In the genomic region with DNA sequence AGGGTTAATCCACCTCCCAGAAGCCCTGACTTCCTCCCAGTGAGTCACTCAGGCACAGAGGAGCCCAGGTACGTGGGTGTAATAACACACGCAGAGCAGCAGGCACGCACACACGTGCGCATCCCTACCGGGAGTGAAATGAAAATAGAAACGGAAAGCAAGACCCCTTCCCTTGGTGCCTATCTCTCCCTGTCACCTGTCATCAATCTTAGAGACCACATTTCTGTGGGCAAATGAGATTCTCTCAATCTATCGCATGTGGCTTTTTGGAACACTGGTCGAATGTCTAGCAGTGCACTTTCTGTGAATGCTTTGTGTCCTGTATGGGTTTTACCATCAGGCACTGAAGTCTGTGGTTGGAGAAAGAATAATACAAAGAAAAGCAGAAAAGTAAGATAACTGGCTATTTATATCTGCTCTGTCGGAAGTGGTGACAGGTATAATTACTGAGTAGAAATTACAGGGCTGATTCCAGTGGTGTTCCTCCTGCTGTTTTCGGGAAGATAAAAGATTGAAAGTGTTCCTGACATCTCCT, we compare ENCODE assay signal across 9 cellular contexts.
DNase-seq lines count a peak whose midpoint lies in the region; ATAC-seq and TF ChIP-seq lines count a peak whose summit lies in the region.
"Had no signal": no experiment of that assay in that cellular context is flagged by ENCODE, and none has a peak within 500 bp of the region (broad histone marks: within the 10 kb centered on the region; RNA-seq: fewer than 3 reads in every experiment).

No MANE protein-coding gene starts in this region.

- H3K79me2 ChIP-seq in H9 (ENCODE audit: insufficient read depth, low read length) = no peaks in the 10 kb centered on the region

- no peak overlapping the region for H3K4ac ChIP-seq in H9 (ENCODE audit: low read depth, low read length)

- no peak overlapping the region for H4K5ac ChIP-seq in H9 (ENCODE audit: insufficient read length, low read depth, low read length)

- H4K8ac ChIP-seq in H9 (replicated peaks; ENCODE audit: insufficient read length, low read depth, low read length) = no peak overlapping the region

- no peak overlapping the region for H3T11ph ChIP-seq in H9 (ENCODE audit: low read length)

- no peak overlapping the region for H2BK5ac ChIP-seq in H9 (ENCODE audit: insufficient read length, low read length)

- no peak overlapping the region for H3K27ac Mint-ChIP-seq in H9

- H3K79me1 ChIP-seq in H9 (ENCODE audit: insufficient read depth, low read depth, low read length, poor library complexity, severe bottlenecking) = no peaks in the 10 kb centered on the region

- no peak overlapping the region for H2BK120ac ChIP-seq in H9 (ENCODE audit: low read depth, low read length, poor library complexity, severe bottlenecking)

- no peaks in the 10 kb centered on the region for H4K20me1 ChIP-seq in H9 (ENCODE audit: control insufficient read depth, insufficient read depth, insufficient read length)

- no peaks in the 10 kb centered on the region for H3K36me3 Mint-ChIP-seq in H9 (ENCODE audit: insufficient read depth in 1 of 3, low read depth in 3 of 3)

- no peak overlapping the region for H3K18ac ChIP-seq in H9 (ENCODE audit: insufficient read length, low read depth, low read length)

- H3K23ac ChIP-seq in H9 (ENCODE audit: insufficient read length, low read depth, low read length) = no peak overlapping the region

- H2AFZ ChIP-seq in H9 (ENCODE audit: low read length) = no peak overlapping the region

- H3K27ac ChIP-seq in brain microvascular endothelial cell (no peak overlapping the region), H9 (ENCODE audit: insufficient read length, low read depth, low read length) (no peak overlapping the region)

- in situ Hi-C loops in astrocyte of the cerebellum (cut with HindIII; ENCODE audit: low sequenced_read_pairs) (no loop called here), brain microvascular endothelial cell (cut with HindIII; ENCODE audit: low pct_ligation_motif_present, low sequenced_read_pairs) (no loop called here)

- no peak overlapping the region for H3K9ac ChIP-seq in H9 (ENCODE audit: extremely low read depth, insufficient read length, low read length)

- H4K91ac ChIP-seq in H9 (ENCODE audit: insufficient read length, low read depth, low read length) = no peak overlapping the region

- H3K36me3 ChIP-seq in brain microvascular endothelial cell (replicated peaks) = no peaks in the 10 kb centered on the region

- TF ChIP-seq CTCF in astrocyte of the cerebellum (IDR thresholded peaks at IDR 0.05; ENCODE audit: low read depth, low read length, missing control alignments) = no peak
- no peak for TF ChIP-seq CTCF in brain microvascular endothelial cell (IDR thresholded peaks at IDR 0.05; ENCODE audit: low read depth, low read length, missing control alignments)
- TF ChIP-seq CTCF in H9 (conservative IDR thresholded peaks at IDR 0.05) = no peak

- H2BK12ac ChIP-seq in H9 (ENCODE audit: insufficient read length, low read depth, low read length) = no peak overlapping the region

- H3K4me1 ChIP-seq in H9 (ENCODE audit: insufficient read depth, low read length) = peaks cover 5% of the 10 kb centered on the region; the same call in 1 of the 2 replicates

- no peak overlapping the region for H3K4me2 ChIP-seq in H9 (ENCODE audit: insufficient read depth, insufficient read length, low read length)

- H3K23me2 ChIP-seq in H9 (ENCODE audit: insufficient read length, low read depth, low read length, poor library complexity, severe bottlenecking) = no peaks in the 10 kb centered on the region

- H3K56ac ChIP-seq in H9 (ENCODE audit: insufficient read length, low read depth, low read length) = no peak overlapping the region

- no CpG with 5 or more reads among the region's 11 CpGs for WGBS in H9 (ENCODE audit: extremely low coverage, insufficient read length, low lambda C conversion rate)

- peak; percentile 69 for ATAC-seq in GM21381 (IDR thresholded peaks at IDR 0.05; ENCODE audit: unreplicated experiment)

- no peaks in the 10 kb centered on the region for H3K9me3 Mint-ChIP-seq in H9

- no peak overlapping the region for H3K4me3 ChIP-seq in astrocyte of the cerebellum (ENCODE audit: low read depth, low read length)
- H3K4me3 ChIP-seq in brain microvascular endothelial cell (ENCODE audit: low read depth, low read length) = no peak overlapping the region

- DNase-seq in A172 (ENCODE audit: low spot score) = peak; percentile 14
- peak; percentile 14 for DNase-seq in LHCN-M2 (ENCODE audit: low read depth)
- DNase-seq in astrocyte of the cerebellum (ENCODE audit: low read depth) = peak; percentile 11
- DNase-seq in NCI-H2029 (lab: John Stamatoyannopoulos, UW) = no peak
- no peak for DNase-seq in mesenteric fat pad (ENCODE audit: low spot score)
- DNase-seq in brain microvascular endothelial cell = no peak
- no peak for DNase-seq in H9
- DNase-seq: DND-41 had no signal

- H3K4me3 Mint-ChIP-seq in H9 = no peak overlapping the region

- H3K14ac ChIP-seq in H9 (ENCODE audit: insufficient read depth, low read length) = no peak overlapping the region

- H3K4me1 Mint-ChIP-seq in H9 = peaks cover 57 to 65% of the 10 kb centered on the region in 2 experiments

- H3K27me3 Mint-ChIP-seq in H9 (ENCODE audit: low read depth) = no peaks in the 10 kb centered on the region; the same call in none of the 2 replicates

- no peaks in the 10 kb centered on the region for H3K9me3 ChIP-seq in H9 (ENCODE audit: control insufficient read depth, low read depth, low read length)

- H2BK20ac ChIP-seq in H9 (ENCODE audit: low read depth, low read length, poor library complexity, severe bottlenecking) = no peak overlapping the region

- H2BK15ac ChIP-seq in H9 (ENCODE audit: low read depth, low read length) = no peak overlapping the region

- H3K27me3 ChIP-seq in brain microvascular endothelial cell (replicated peaks) (no peaks in the 10 kb centered on the region), H9 (ENCODE audit: insufficient read depth, low read length) (peaks cover 2% of the 10 kb centered on the region; the same call in 1 of the 2 replicates)

- H2AK5ac ChIP-seq in H9 (ENCODE audit: insufficient read length, low read length) = no peak overlapping the region

Comparison
In these comparisons a context has a peak if more than half of its experiments do, and no peak if none do; other contexts are left out.
1. DNase-seq: peak in A172 (single experiment), LHCN-M2 (single experiment) and astrocyte of the cerebellum (single experiment); none in NCI-H2029 (single experiment), mesenteric fat pad (single experiment), brain microvascular endothelial cell (single experiment) and H9 (single experiment).